26 cellular contexts compared by ENCODE assay signal in genomic region chr1:27990920-27991537, GRCh38. TPM values are rescaled to one million over a fixed set of nuclear protein-coding genes. Genes with fewer than 3 reads are reported as not detected.
DNase-seq lines count a peak whose midpoint lies in the region; ATAC-seq and TF ChIP-seq lines count a peak whose summit lies in the region.
"Had no signal": no experiment of that assay in that cellular context is flagged by ENCODE, and none has a peak within 500 bp of the region (broad histone marks: within the 10 kb centered on the region; RNA-seq: fewer than 3 reads in every experiment).

No MANE protein-coding gene starts in this region.

- H3K36me3 Mint-ChIP-seq in MCF 10A (ENCODE audit: insufficient read depth, unreplicated experiment): peaks cover 87% of the 10 kb centered on the region
- H3K36me3 Mint-ChIP-seq in T-helper 17 cell (ENCODE audit: low read depth): peaks cover 3% of the 10 kb centered on the region
- peaks cover 27% of the 10 kb centered on the region for H3K36me3 Mint-ChIP-seq in effector memory CD8-positive, alpha-beta T cell (ENCODE audit: insufficient read depth)
- H3K36me3 Mint-ChIP-seq in stimulated activated effector memory CD8-positive, alpha-beta T cell treated with anti-CD3 and anti-CD28 coated beads, Interleukin-12 subunit alpha, Interleukin-12 subunit beta, amount 100 ng/mL, for 72 hours: peaks cover 97% of the 10 kb centered on the region

- no peak overlapping the region for H3K4me3 ChIP-seq in breast epithelium
- H3K4me3 ChIP-seq: adrenal gland; BLaER1 treated with 17β-estradiol and CSF1 and Interleukin-3, amounts not matched to agents 10 nM and 100 nM; esophagus squamous epithelium; gastroesophageal sphincter; GM23248; thoracic aorta had no signal

- peaks cover 12% of the 10 kb centered on the region for H3K36me3 ChIP-seq in breast epithelium

- BruUV-seq in MCF 10A (replicated peaks; lab: Mats Ljungman, UMichigan): no TSS peak

- no peaks in the 10 kb centered on the region for H3K27me3 Mint-ChIP-seq in MCF 10A (ENCODE audit: insufficient read depth, unreplicated experiment)
- no peaks in the 10 kb centered on the region for H3K27me3 Mint-ChIP-seq in T-helper 17 cell
- no peaks in the 10 kb centered on the region for H3K27me3 Mint-ChIP-seq in effector memory CD8-positive, alpha-beta T cell
- H3K27me3 Mint-ChIP-seq: stimulated activated naive CD8-positive, alpha-beta T cell treated with anti-CD3 and anti-CD28 coated beads, Interleukin-15, Interleukin-2, amounts not matched to agents 100 ng/mL and 50 ng/mL, for 24 hours had no signal

- H3K4me1 ChIP-seq in breast epithelium: no peaks in the 10 kb centered on the region
- H3K4me1 ChIP-seq: adrenal gland, gastroesophageal sphincter had no signal

- no peak overlapping the region for H3K27ac ChIP-seq in breast epithelium
- H3K27ac ChIP-seq: adrenal gland, gastroesophageal sphincter, GM23248, thoracic aorta, WERI-Rb-1 had no signal

- no peak for TF ChIP-seq POLR2A in breast epithelium (IDR thresholded peaks at IDR 0.05)

- CTCF ChIA-PET in MCF 10A (lab: Yijun Ruan, JAX): interaction anchor here (0.6 to 2.2 kb wide), 3 partner anchors 9 to 368 kb away, joined by 4 to 12 read pairs (median 5); no protein-coding TSS in a partner anchor

- TF ChIP-seq CTCF in MCF 10A (IDR thresholded peaks at IDR 0.05; ENCODE audit: unreplicated experiment) (no peak), breast epithelium (IDR thresholded peaks at IDR 0.05) (no peak)

- H3K27ac Mint-ChIP-seq in MCF 10A (ENCODE audit: low read depth, unreplicated experiment) (peak overlapping the region; percentile 28), T-helper 17 cell (no peak overlapping the region)
- H3K27ac Mint-ChIP-seq in effector memory CD8-positive, alpha-beta T cell: peak overlapping the region; percentile 42 to 93
- peak overlapping the region; percentile 76 for H3K27ac Mint-ChIP-seq in stimulated activated effector memory CD8-positive, alpha-beta T cell treated with anti-CD3 and anti-CD28 coated beads, Interleukin-12 subunit alpha, Interleukin-12 subunit beta, amount 100 ng/mL, for 72 hours
- H3K27ac Mint-ChIP-seq: stimulated activated naive CD8-positive, alpha-beta T cell treated with anti-CD3 and anti-CD28 coated beads, Interleukin-15, Interleukin-2, amounts not matched to agents 100 ng/mL and 50 ng/mL, for 24 hours had no signal

- H3K9me3 Mint-ChIP-seq in MCF 10A (ENCODE audit: unreplicated experiment): no peaks in the 10 kb centered on the region
- H3K9me3 Mint-ChIP-seq in effector memory CD8-positive, alpha-beta T cell: no peaks in the 10 kb centered on the region
- H3K9me3 Mint-ChIP-seq in stimulated activated effector memory CD8-positive, alpha-beta T cell treated with anti-CD3 and anti-CD28 coated beads, Interleukin-12 subunit alpha, Interleukin-12 subunit beta, amount 100 ng/mL, for 72 hours: no peaks in the 10 kb centered on the region
- H3K9me3 Mint-ChIP-seq: stimulated activated naive CD8-positive, alpha-beta T cell treated with anti-CD3 and anti-CD28 coated beads, Interleukin-15, Interleukin-2, amounts not matched to agents 100 ng/mL and 50 ng/mL, for 24 hours had no signal

- H3K4me3 Mint-ChIP-seq in MCF 10A (ENCODE audit: unreplicated experiment) (no peak overlapping the region), T-helper 17 cell (peak overlapping the region; percentile 49)
- peak overlapping the region; percentile 12 to 79 for H3K4me3 Mint-ChIP-seq in effector memory CD8-positive, alpha-beta T cell
- H3K4me3 Mint-ChIP-seq in stimulated activated effector memory CD8-positive, alpha-beta T cell treated with anti-CD3 and anti-CD28 coated beads, Interleukin-12 subunit alpha, Interleukin-12 subunit beta, amount 100 ng/mL, for 72 hours: no peak overlapping the region
- H3K4me3 Mint-ChIP-seq: stimulated activated naive CD8-positive, alpha-beta T cell treated with anti-CD3 and anti-CD28 coated beads, Interleukin-15, Interleukin-2, amounts not matched to agents 100 ng/mL and 50 ng/mL, for 24 hours had no signal

- H3K27me3 ChIP-seq in breast epithelium: no peaks in the 10 kb centered on the region
- H3K27me3 ChIP-seq: adrenal gland; BLaER1 treated with 17β-estradiol and CSF1 and Interleukin-3, amounts not matched to agents 10 nM and 100 nM; esophagus squamous epithelium; gastroesophageal sphincter; neutrophil had no signal

- intact Hi-C loops in MCF 10A (cut with micrococcal nuclease): no loop called here
- intact Hi-C loops in breast epithelium (cut with DNase I; ENCODE audit: low total_unique reads): no loop called here

- DNase-seq in MCF 10A (ENCODE audit: unreplicated experiment) (no peak), breast epithelium (ENCODE audit: low spot score in 2 of 2) (no peak), T-helper 17 cell (no peak), T-helper 9 cell (no peak), NCI-H2081 (lab: John Stamatoyannopoulos, UW) (no peak)
- DNase-seq in effector memory CD8-positive, alpha-beta T cell: no peak
- DNase-seq in stimulated activated effector memory CD8-positive, alpha-beta T cell treated with anti-CD3 and anti-CD28 coated beads, Interleukin-12 subunit alpha, Interleukin-12 subunit beta, amount 100 ng/mL, for 72 hours (ENCODE audit: low spot score in 2 of 2): no peak
- DNase-seq: activated CD8-positive, alpha-beta memory T cell treated with anti-CD3 and anti-CD28 coated beads, Interleukin-2, amount 50 U/mL, for 4 hours; activated gamma-delta T cell; adrenal gland; esophagus squamous epithelium; GM23248; hippocampal formation; KG1; mesendoderm; MM.1S; NCI-H1417 treated with DMSO at 0.1 percent for 48 hours; NCI-H446 treated with DMSO at 0.1 percent for 48 hours; WERI-Rb-1 had no signal

- no peaks in the 10 kb centered on the region for H3K9me3 ChIP-seq in breast epithelium
- H3K9me3 ChIP-seq in T-helper 17 cell (ENCODE audit: control insufficient read depth, low read length, poor library complexity, severe bottlenecking): no peaks in the 10 kb centered on the region
- H3K9me3 ChIP-seq: adrenal gland; BLaER1 treated with 17β-estradiol and CSF1 and Interleukin-3, amounts not matched to agents 10 nM and 100 nM; esophagus squamous epithelium; gastroesophageal sphincter; neutrophil; thoracic aorta had no signal

- POLR2A ChIA-PET in MCF 10A (lab: Yijun Ruan, JAX): interaction anchor here (0.7 kb wide), 1 partner anchor 15 kb away, joined by 3 read pairs; no protein-coding TSS in a partner anchor

- ATAC-seq in T-helper 17 cell: no peak
- ATAC-seq in effector memory CD8-positive, alpha-beta T cell (replicated peaks): peak; percentile 51
- no peak for ATAC-seq in stimulated activated effector memory CD8-positive, alpha-beta T cell treated with anti-CD3 and anti-CD28 coated beads, Interleukin-12 subunit alpha, Interleukin-12 subunit beta, amount 100 ng/mL, for 72 hours
- ATAC-seq: gastroesophageal sphincter, left lobe of liver had no signal

- H3K4me1 Mint-ChIP-seq in MCF 10A (ENCODE audit: insufficient read depth, unreplicated experiment): no peaks in the 10 kb centered on the region
- H3K4me1 Mint-ChIP-seq in T-helper 17 cell: peaks cover 19% of the 10 kb centered on the region
- H3K4me1 Mint-ChIP-seq in effector memory CD8-positive, alpha-beta T cell (ENCODE audit: low read depth in 2 of 2): peaks cover 15 to 33% of the 10 kb centered on the region in 2 donors
- H3K4me1 Mint-ChIP-seq in stimulated activated effector memory CD8-positive, alpha-beta T cell treated with anti-CD3 and anti-CD28 coated beads, Interleukin-12 subunit alpha, Interleukin-12 subunit beta, amount 100 ng/mL, for 72 hours: peaks cover 30% of the 10 kb centered on the region

RNA-seq across cellular contexts. Expression of gene XKR8, which starts 31.3 kb away (rescaled TPM):
- total RNA-seq in MCF 10A (2022) (2.8 and 4.0 TPM in 2 replicates), breast epithelium (1 to 10 TPM; 4.2 to 6.9 (median 5.6) TPM), T-helper 17 cell (1 to 10 TPM; 4.6 to 7.3 TPM)

RNA-seq across cellular contexts. Expression of gene SMPDL3B, which starts 56.2 kb away (rescaled TPM):
- 2.6 and 4.0 TPM in 2 replicates for total RNA-seq in MCF 10A (2022)
- total RNA-seq in breast epithelium: 10 to 100 TPM in 2 of 3 donors, not detected in 1; 13.8 to 14.9 TPM
- not detected for total RNA-seq in T-helper 17 cell
- total RNA-seq: adrenal gland, GM23248, skeletal muscle tissue, thoracic aorta had no signal

Comparison
In these comparisons a context has a peak if more than half of its experiments do, and no peak if none do; other contexts are left out.
1. H3K4me3 Mint-ChIP-seq: peak in T-helper 17 cell (single experiment) and effector memory CD8-positive, alpha-beta T cell (2 of 2); none in MCF 10A (single experiment) and stimulated activated effector memory CD8-positive, alpha-beta T cell treated with anti-CD3 and anti-CD28 coated beads, Interleukin-12 subunit alpha, Interleukin-12 subunit beta, amount 100 ng/mL, for 72 hours (single experiment).